17 cellular contexts compared by ENCODE assay signal in genomic region chr7:92799446-92800211, GRCh38. TPM values are rescaled to one million over a fixed set of nuclear protein-coding genes. Genes with fewer than 3 reads are reported as not detected.
DNase-seq lines count a peak whose midpoint lies in the region; ATAC-seq and TF ChIP-seq lines count a peak whose summit lies in the region.
"Had no signal": no experiment of that assay in that cellular context is flagged by ENCODE, and none has a peak within 500 bp of the region (broad histone marks: within the 10 kb centered on the region; RNA-seq: fewer than 3 reads in every experiment).

No MANE protein-coding gene starts in this region.

- H3K4ac ChIP-seq in mesenchymal stem cell (ENCODE audit: low read depth in 1 of 2, low read length in 2 of 2) = no peak overlapping the region

- H3K27ac ChIP-seq in SK-N-SH (ENCODE audit: low read depth in 2 of 2, low read length in 1 of 2) (peak overlapping the region; percentile 19 to 46; a peak in 2 of 4 replicates), mesenchymal stem cell (ENCODE audit: low read length, poor library complexity, severe bottlenecking) (no peak overlapping the region), substantia nigra (ENCODE audit: low read depth, low read length, poor library complexity, severe bottlenecking) (no peak overlapping the region)
- H3K27ac ChIP-seq: BLaER1, HL-60, Peyer's patch, upper lobe of right lung had no signal

- no peaks in the 10 kb centered on the region for H3K9me3 ChIP-seq in SK-N-SH
- no peaks in the 10 kb centered on the region for H3K9me3 ChIP-seq in mesenchymal stem cell (ENCODE audit: control insufficient read depth, low read length)
- H3K9me3 ChIP-seq: BLaER1, Peyer's patch, upper lobe of right lung had no signal

- no peak for TF ChIP-seq CTCF in SK-N-SH (IDR thresholded peaks at IDR 0.05)

- H3K4me2 ChIP-seq in SK-N-SH = no peak overlapping the region
- H3K4me2 ChIP-seq in mesenchymal stem cell (ENCODE audit: low read length, poor library complexity, severe bottlenecking) = no peak overlapping the region
- H3K4me2 ChIP-seq: BLaER1 had no signal

- no peak overlapping the region for H3K18ac ChIP-seq in mesenchymal stem cell (ENCODE audit: low read depth in 1 of 2, low read length in 2 of 2)

- no peak overlapping the region for H4K8ac ChIP-seq in mesenchymal stem cell (ENCODE audit: low read length)

- H2BK15ac ChIP-seq in mesenchymal stem cell (ENCODE audit: low read depth, poor library complexity, severe bottlenecking) = no peak overlapping the region

- H3K4me3 ChIP-seq in SK-N-SH (ENCODE audit: low read depth in 2 of 2, low read length in 1 of 2) (no peak overlapping the region), mesenchymal stem cell (ENCODE audit: insufficient read depth in 1 of 2, low read depth in 1 of 2, low read length in 2 of 2) (no peak overlapping the region)
- H3K4me3 ChIP-seq: BLaER1, Peyer's patch, upper lobe of right lung had no signal

- H2BK120ac ChIP-seq in mesenchymal stem cell (ENCODE audit: low read depth, low read length) = peak overlapping the region; percentile 15

- peaks cover 22 to 26% of the 10 kb centered on the region in 2 experiments for H3K36me3 ChIP-seq in SK-N-SH (replicated peaks in 1 of 2; ENCODE audit: control insufficient read depth in 1 of 2, insufficient read depth in 2 of 2, low read length in 1 of 2)
- peaks cover 2 to 4% of the 10 kb centered on the region in 2 experiments for H3K36me3 ChIP-seq in mesenchymal stem cell (ENCODE audit: control insufficient read depth in 1 of 2, insufficient read depth in 2 of 2, low read depth in 1 of 2, low read length in 2 of 2)
- H3K36me3 ChIP-seq: BLaER1, Peyer's patch, upper lobe of right lung had no signal

- no peaks in the 10 kb centered on the region for H3K9me2 ChIP-seq in SK-N-SH

- H4K20me1 ChIP-seq in SK-N-SH (ENCODE audit: insufficient read depth) = peaks cover 83% of the 10 kb centered on the region

- H3K79me1 ChIP-seq in mesenchymal stem cell (replicated peaks; ENCODE audit: low read length, poor library complexity, severe bottlenecking) = peaks cover 3% of the 10 kb centered on the region

- H3K23ac ChIP-seq in mesenchymal stem cell (ENCODE audit: low read length in 2 of 2) = no peak overlapping the region

- 95% methylated on average over 3 of the region's 3 CpGs for WGBS in SK-N-SH (ENCODE audit: low lambda C conversion rate)
- over 99% methylated on average over 3 of the region's 3 CpGs for WGBS in mesenchymal stem cell

- no peak for TF ChIP-seq RAD21 in SK-N-SH (IDR thresholded peaks at IDR 0.05; ENCODE audit: low read length)

- peak overlapping the region in 1 of 2 experiments; percentile 59 for H2BK12ac ChIP-seq in mesenchymal stem cell (ENCODE audit: low read length in 2 of 2)

- H3K4me1 ChIP-seq in SK-N-SH (ENCODE audit: control insufficient read depth in 1 of 2, insufficient read depth in 2 of 2, low read depth in 1 of 2, low read length in 1 of 2) (peaks cover 32 to 38% of the 10 kb centered on the region in 2 experiments), mesenchymal stem cell (ENCODE audit: control insufficient read depth, insufficient read depth, low read depth, low read length) (peaks cover 1% of the 10 kb centered on the region)
- H3K4me1 ChIP-seq: BLaER1, Peyer's patch had no signal

- DNase-seq in SK-N-SH (no peak), mesenchymal stem cell (no peak), NCI-H1694 (lab: John Stamatoyannopoulos, UW) (no peak), substantia nigra (lab: John Stamatoyannopoulos, UW) (no peak)
- no peak for DNase-seq in stimulated activated CD4-positive, alpha-beta T cell treated with anti-CD3 and anti-CD28 coated beads, Interleukin-4, amount 100 ng/mL, for 4 hours
- DNase-seq: activated CD4-positive, alpha-beta T cell treated with anti-CD3 and anti-CD28 coated beads, Interleukin-2, amount 10 ng/mL, durations not matched to agents 24 days and 14 days; activated naive CD4-positive, alpha-beta T cell treated with anti-CD3 and anti-CD28 coated beads, Interleukin-2, amount 10 ng/mL, durations not matched to agents 7 days and 5 days; NCI-H1092; NCI-H69; nephron progenitor cell; Peyer's patch; upper lobe of right lung had no signal

- peaks cover 26% of the 10 kb centered on the region for H3F3A ChIP-seq in SK-N-SH (replicated peaks; ENCODE audit: insufficient read depth)

- no peaks in the 10 kb centered on the region for H3K27me3 ChIP-seq in SK-N-SH (ENCODE audit: insufficient read depth)
- no peaks in the 10 kb centered on the region for H3K27me3 ChIP-seq in mesenchymal stem cell (ENCODE audit: control insufficient read depth in 1 of 2, insufficient read depth in 1 of 2, low read length in 2 of 2)
- H3K27me3 ChIP-seq: BLaER1, Peyer's patch, upper lobe of right lung had no signal

- ATAC-seq in SK-N-SH treated with all-trans-retinoic acid at 6 μM for 48 hours = no peak
- ATAC-seq in GM21447 (IDR thresholded peaks at IDR 0.05; ENCODE audit: unreplicated experiment) = peak; percentile 65
- ATAC-seq in HG03457 (IDR thresholded peaks at IDR 0.05; ENCODE audit: unreplicated experiment) = peak; percentile 48
- ATAC-seq: upper lobe of right lung had no signal

- H3K79me2 ChIP-seq in SK-N-SH (ENCODE audit: insufficient read depth) = peaks cover 99% of the 10 kb centered on the region

- CTCF ChIA-PET in SK-N-SH (lab: Yijun Ruan, JAX) = interaction anchor here (1.2 to 1.5 kb wide), 6 partner anchors 9 to 33 kb away, joined by 3 to 5 read pairs (median 4); no protein-coding TSS in a partner anchor

- no peak overlapping the region for H3K14ac ChIP-seq in mesenchymal stem cell (ENCODE audit: low read length in 2 of 2)

- TF ChIP-seq EP300 in SK-N-SH (IDR thresholded peaks at IDR 0.05; ENCODE audit: borderline replicate concordance in 1 of 2, low read depth in 1 of 2, low read length in 1 of 2) = no peak

- no peak overlapping the region for H2AFZ ChIP-seq in SK-N-SH (ENCODE audit: low read depth)
- H2AFZ ChIP-seq in mesenchymal stem cell (ENCODE audit: low read depth, low read length) = no peak overlapping the region

- no peak overlapping the region for H4K91ac ChIP-seq in mesenchymal stem cell (ENCODE audit: low read length)

- POLR2A ChIA-PET in SK-N-SH (lab: Yijun Ruan, JAX) = no interaction called here

- H2BK5ac ChIP-seq in mesenchymal stem cell (ENCODE audit: low read depth, low read length, poor library complexity, severe bottlenecking) = no peak overlapping the region

- H3K9ac ChIP-seq in SK-N-SH (no peak overlapping the region), mesenchymal stem cell (ENCODE audit: low read length) (no peak overlapping the region)
- H3K9ac ChIP-seq: BLaER1 had no signal

- no peak overlapping the region for H2AK5ac ChIP-seq in mesenchymal stem cell (ENCODE audit: low read length, severe bottlenecking)

TF ChIP-seq in SK-N-SH, 30 proteins besides CTCF, POLR2A, EP300 and RAD21:
- TF ChIP-seq POLR2AphosphoS5 (IDR thresholded peaks at IDR 0.05; ENCODE audit: low read depth, low read length) = no peak

TF ChIP-seq in SK-N-SH treated with all-trans-retinoic acid at 6 μM for 48 hours, 23 proteins besides CTCF, POLR2A, EP300 and RAD21 (continues in another document):
- TF ChIP-seq, protein P1, sequence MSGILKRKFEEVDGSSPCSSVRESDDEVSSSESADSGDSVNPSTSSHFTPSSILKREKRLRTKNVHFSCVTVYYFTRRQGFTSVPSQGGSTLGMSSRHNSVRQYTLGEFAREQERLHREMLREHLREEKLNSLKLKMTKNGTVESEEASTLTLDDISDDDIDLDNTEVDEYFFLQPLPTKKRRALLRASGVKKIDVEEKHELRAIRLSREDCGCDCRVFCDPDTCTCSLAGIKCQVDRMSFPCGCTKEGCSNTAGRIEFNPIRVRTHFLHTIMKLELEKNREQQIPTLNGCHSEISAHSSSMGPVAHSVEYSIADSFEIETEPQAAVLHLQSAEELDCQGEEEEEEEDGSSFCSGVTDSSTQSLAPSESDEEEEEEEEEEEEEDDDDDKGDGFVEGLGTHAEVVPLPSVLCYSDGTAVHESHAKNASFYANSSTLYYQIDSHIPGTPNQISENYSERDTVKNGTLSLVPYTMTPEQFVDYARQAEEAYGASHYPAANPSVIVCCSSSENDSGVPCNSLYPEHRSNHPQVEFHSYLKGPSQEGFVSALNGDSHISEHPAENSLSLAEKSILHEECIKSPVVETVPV (CRISPR knock-in tag; IDR thresholded peaks at IDR 0.05) = no peak
- TF ChIP-seq ISL1 (CRISPR knock-in tag; IDR thresholded peaks at IDR 0.05) (no peak), TSHZ2 (CRISPR knock-in tag; IDR thresholded peaks at IDR 0.05) (no peak), RARB (CRISPR knock-in tag; IDR thresholded peaks at IDR 0.05) (no peak), CSDC2 (CRISPR knock-in tag; IDR thresholded peaks at IDR 0.05) (no peak), BACH2 (CRISPR knock-in tag; IDR thresholded peaks at IDR 0.05; ENCODE audit: borderline replicate concordance) (no peak), TCF4 (CRISPR knock-in tag; IDR thresholded peaks at IDR 0.05; ENCODE audit: borderline replicate concordance) (no peak), ZNF70 (CRISPR knock-in tag; IDR thresholded peaks at IDR 0.05) (no peak), ZC3H10 (CRISPR knock-in tag; IDR thresholded peaks at IDR 0.05) (no peak), OSR1 (CRISPR knock-in tag; IDR thresholded peaks at IDR 0.05) (no peak)

RNA-seq across cellular contexts. Expression of gene CDK6, which starts 36.7 kb away (rescaled TPM):
- 30.3 and 33.2 TPM in 2 replicates for polyA plus RNA-seq in SK-N-SH (2012; rRNA removed)
- polyA plus RNA-seq in SK-N-SH (2012; cell fraction: cytosol; rRNA removed) = 29.6 and 31.5 TPM in 2 replicates
- polyA plus RNA-seq in SK-N-SH (2012; cell fraction: nucleus; rRNA removed) = 53.3 and 69.9 TPM in 2 replicates
- polyA plus RNA-seq in mesenchymal stem cell (2013, experiment 1 of 2) = 14.4 TPM
- 14.4 TPM for polyA plus RNA-seq in mesenchymal stem cell (2013, experiment 2 of 2)

Comparison
In these comparisons a context has a peak if more than half of its experiments do, and no peak if none do; other contexts are left out.
1. H3K27ac ChIP-seq: peak in SK-N-SH (2 of 2); none in mesenchymal stem cell (single experiment) and substantia nigra (single experiment).